Comparison of ENCODE assay signal across 23 cellular contexts in genomic region chr10:3432089-3432488, GRCh38.
DNase-seq lines count a peak whose midpoint lies in the region; ATAC-seq and TF ChIP-seq lines count a peak whose summit lies in the region.
"Had no signal": no experiment of that assay in that cellular context is flagged by ENCODE, and none has a peak within 500 bp of the region (broad histone marks: within the 10 kb centered on the region; RNA-seq: fewer than 3 reads in every experiment).

No MANE protein-coding gene starts in this region.

- DNase-seq in Ammon's horn (ENCODE audit: low spot score) (peak; percentile 32), brain microvascular endothelial cell (no peak), mesenchymal stem cell (no peak), thoracic aorta (ENCODE audit: low spot score) (no peak), AG08395 (ENCODE audit: low spot score) (no peak), GM13976 (ENCODE audit: low spot score) (no peak)
- DNase-seq in activated naive CD8-positive, alpha-beta T cell treated with anti-CD3 and anti-CD28 coated beads, Interleukin-2, amount 50 U/mL, for 24 hours: no peak
- DNase-seq: AML-193; Caco-2; CD4-positive, alpha-beta memory T cell; DMS 273 treated with DMSO at 0.1 percent for 48 hours; DMS79 treated with DMSO at 0.1 percent for 48 hours; NCI-H1048; NCI-H1417; NCI-H1694; NCI-H2029 treated with DMSO at 0.1 percent for 48 hours; NCI-H2227 treated with DMSO at 0.1 percent for 48 hours; NCI-H526 treated with DMSO at 0.1 percent for 48 hours; Right ventricle myocardium superior; RPMI8226 had no signal

- H3K9me3 Mint-ChIP-seq in activated naive CD8-positive, alpha-beta T cell treated with anti-CD3 and anti-CD28 coated beads, Interleukin-2, amount 50 U/mL, for 24 hours: peaks cover 12% of the 10 kb centered on the region

- H3K36me3 ChIP-seq in brain microvascular endothelial cell (replicated peaks) (no peaks in the 10 kb centered on the region), mesenchymal stem cell (ENCODE audit: control insufficient read depth in 1 of 2, insufficient read depth in 2 of 2, low read depth in 1 of 2, low read length in 2 of 2) (no peaks in the 10 kb centered on the region), thoracic aorta (no peaks in the 10 kb centered on the region)
- H3K36me3 ChIP-seq: SJSA1 had no signal

- TF ChIP-seq CTCF in brain microvascular endothelial cell (IDR thresholded peaks at IDR 0.05; ENCODE audit: low read depth, low read length, missing control alignments) (peak; percentile 5), thoracic aorta (IDR thresholded peaks at IDR 0.05) (peak; percentile 32), GM13976 (IDR thresholded peaks at IDR 0.05; ENCODE audit: borderline replicate concordance, control extremely low read depth, extremely low read depth, insufficient read depth, missing control alignments) (no peak)

- peak overlapping the region in 1 of 2 experiments; percentile 26 for H3K18ac ChIP-seq in mesenchymal stem cell (ENCODE audit: low read depth in 1 of 2, low read length in 2 of 2)

- H3K27me3 ChIP-seq in brain microvascular endothelial cell (replicated peaks): no peaks in the 10 kb centered on the region
- H3K27me3 ChIP-seq in mesenchymal stem cell (ENCODE audit: control insufficient read depth in 1 of 2, insufficient read depth in 1 of 2, low read length in 2 of 2): no peaks in the 10 kb centered on the region
- H3K27me3 ChIP-seq in thoracic aorta (replicated peaks; ENCODE audit: insufficient read depth): no peaks in the 10 kb centered on the region
- H3K27me3 ChIP-seq: SJSA1 had no signal

- no peak overlapping the region for H3K4me2 ChIP-seq in mesenchymal stem cell (ENCODE audit: low read length, poor library complexity, severe bottlenecking)

- 97% methylated on average over 3 of the region's 4 CpGs for WGBS in mesenchymal stem cell

- no peak overlapping the region for H3K4me3 Mint-ChIP-seq in activated naive CD8-positive, alpha-beta T cell treated with anti-CD3 and anti-CD28 coated beads, Interleukin-2, amount 50 U/mL, for 24 hours
- H3K4me3 Mint-ChIP-seq: CD4-positive, alpha-beta memory T cell had no signal

- H3K4me1 ChIP-seq in mesenchymal stem cell (ENCODE audit: control insufficient read depth, insufficient read depth, low read depth, low read length) (peaks cover 21% of the 10 kb centered on the region), thoracic aorta (ENCODE audit: control insufficient read depth in 1 of 2, low read depth in 2 of 2) (peaks cover 5 to 13% of the 10 kb centered on the region in 2 donors)
- H3K4me1 ChIP-seq: Caco-2 had no signal

- H3K4me1 Mint-ChIP-seq in activated naive CD8-positive, alpha-beta T cell treated with anti-CD3 and anti-CD28 coated beads, Interleukin-2, amount 50 U/mL, for 24 hours: no peaks in the 10 kb centered on the region

- no peak overlapping the region for H3K14ac ChIP-seq in mesenchymal stem cell (ENCODE audit: low read length in 2 of 2)

- H2BK15ac ChIP-seq in mesenchymal stem cell (ENCODE audit: low read depth, poor library complexity, severe bottlenecking): no peak overlapping the region

- no peak overlapping the region for H3K27ac Mint-ChIP-seq in activated naive CD8-positive, alpha-beta T cell treated with anti-CD3 and anti-CD28 coated beads, Interleukin-2, amount 50 U/mL, for 24 hours
- H3K27ac Mint-ChIP-seq: CD4-positive, alpha-beta memory T cell had no signal

- no peak overlapping the region for H3K27ac ChIP-seq in brain microvascular endothelial cell
- H3K27ac ChIP-seq in mesenchymal stem cell (ENCODE audit: low read length, poor library complexity, severe bottlenecking): no peak overlapping the region
- no peak overlapping the region for H3K27ac ChIP-seq in thoracic aorta
- H3K27ac ChIP-seq: HL-60, SJSA1 had no signal

- H2BK5ac ChIP-seq in mesenchymal stem cell (ENCODE audit: low read depth, low read length, poor library complexity, severe bottlenecking): no peak overlapping the region

- H3K23ac ChIP-seq in mesenchymal stem cell (ENCODE audit: low read length in 2 of 2): no peak overlapping the region

- H2AFZ ChIP-seq in mesenchymal stem cell (ENCODE audit: low read depth, low read length): no peak overlapping the region

- no peaks in the 10 kb centered on the region for H3K9me3 ChIP-seq in mesenchymal stem cell (ENCODE audit: control insufficient read depth, low read length)
- H3K9me3 ChIP-seq in thoracic aorta: no peaks in the 10 kb centered on the region
- H3K9me3 ChIP-seq: Caco-2, SJSA1 had no signal

- peaks cover 4% of the 10 kb centered on the region for H3K27me3 Mint-ChIP-seq in activated naive CD8-positive, alpha-beta T cell treated with anti-CD3 and anti-CD28 coated beads, Interleukin-2, amount 50 U/mL, for 24 hours
- H3K27me3 Mint-ChIP-seq: CD4-positive, alpha-beta memory T cell had no signal

- no peak overlapping the region for H4K91ac ChIP-seq in mesenchymal stem cell (ENCODE audit: low read length)

- H3K4me3 ChIP-seq in brain microvascular endothelial cell (ENCODE audit: low read depth, low read length): no peak overlapping the region
- H3K4me3 ChIP-seq in mesenchymal stem cell (ENCODE audit: insufficient read depth in 1 of 2, low read depth in 1 of 2, low read length in 2 of 2): no peak overlapping the region
- H3K4me3 ChIP-seq in thoracic aorta: no peak overlapping the region
- H3K4me3 ChIP-seq: SJSA1 had no signal

- H3K9ac ChIP-seq in mesenchymal stem cell (ENCODE audit: low read length): no peak overlapping the region

- no peak for ATAC-seq in thoracic aorta (ENCODE audit: insufficient number of reproducible peaks, low FRiP score, low read depth)
- ATAC-seq in activated naive CD8-positive, alpha-beta T cell treated with anti-CD3 and anti-CD28 coated beads, Interleukin-2, amount 50 U/mL, for 24 hours: no peak
- ATAC-seq: HCT116 had no signal

- no peaks in the 10 kb centered on the region for H3K79me1 ChIP-seq in mesenchymal stem cell (replicated peaks; ENCODE audit: low read length, poor library complexity, severe bottlenecking)

- H4K8ac ChIP-seq in mesenchymal stem cell (ENCODE audit: low read length): no peak overlapping the region

- in situ Hi-C loops in brain microvascular endothelial cell (cut with HindIII; ENCODE audit: low pct_ligation_motif_present, low sequenced_read_pairs): no loop called here
- in situ Hi-C loops in GM13976 (cut with MboI; ENCODE audit: low sequenced_read_pairs, unreplicated experiment): no loop called here

- H3K36me3 Mint-ChIP-seq in activated naive CD8-positive, alpha-beta T cell treated with anti-CD3 and anti-CD28 coated beads, Interleukin-2, amount 50 U/mL, for 24 hours (ENCODE audit: low read depth): peaks cover 2% of the 10 kb centered on the region

- peak overlapping the region in 1 of 2 experiments; percentile 59 for H2BK12ac ChIP-seq in mesenchymal stem cell (ENCODE audit: low read length in 2 of 2)

- H2AK5ac ChIP-seq in mesenchymal stem cell (ENCODE audit: low read length, severe bottlenecking): peak overlapping the region; percentile 72

- H2BK120ac ChIP-seq in mesenchymal stem cell (ENCODE audit: low read depth, low read length): no peak overlapping the region

- H3K4ac ChIP-seq in mesenchymal stem cell (ENCODE audit: low read depth in 1 of 2, low read length in 2 of 2): peak overlapping the region in 1 of 2 experiments; percentile 67
